ENCODE assay signal across 21 cellular contexts in the genomic region with DNA sequence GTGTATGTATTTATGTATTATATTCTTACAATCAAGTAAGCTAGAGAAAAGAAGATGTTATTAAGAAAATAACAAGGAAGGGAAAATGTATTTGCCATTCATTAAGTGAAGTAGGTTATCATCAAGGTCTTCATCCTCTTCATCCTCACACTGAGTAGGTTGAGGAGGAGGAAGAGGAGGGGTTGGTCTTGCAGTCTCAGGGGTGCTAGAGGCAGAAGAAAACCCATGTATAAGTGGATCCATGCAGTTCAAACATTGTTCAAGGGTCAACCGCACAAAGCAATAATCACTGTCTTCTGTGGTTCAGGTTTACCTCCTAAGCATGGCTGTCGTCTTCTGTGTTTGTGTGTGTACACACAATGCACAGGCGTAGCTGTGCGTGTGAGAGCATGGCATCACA. TPM values are rescaled to one million over a fixed set of nuclear protein-coding genes. Genes with fewer than 3 reads are reported as not detected.
DNase-seq lines count a peak whose midpoint lies in the region; ATAC-seq and TF ChIP-seq lines count a peak whose summit lies in the region.
"Had no signal": no experiment of that assay in that cellular context is flagged by ENCODE, and none has a peak within 500 bp of the region (broad histone marks: within the 10 kb centered on the region; RNA-seq: fewer than 3 reads in every experiment).

No MANE protein-coding gene starts in this region.

- H3K36me3 Mint-ChIP-seq in naive thymus-derived CD8-positive, alpha-beta T cell = peaks cover 0 to 78% (median 8%) of the 10 kb centered on the region in 3 donors
- H3K36me3 Mint-ChIP-seq in activated T-helper 1 cell treated with anti-CD3 and anti-CD28 coated beads, Interleukin-12 subunit alpha, Interleukin-12 subunit beta, Interleukin-2, Interleukin-4 antibody, amounts not matched to agents 30 ng/mL and 10 ng/mL and 1 ng/mL, durations not matched to agents 14 hours and 24 hours and 36 hours (ENCODE audit: low read depth) = peaks cover 43% of the 10 kb centered on the region

- peak overlapping the region; percentile 76 for H2BK120ac ChIP-seq in trophoblast cell (ENCODE audit: insufficient read depth, low read length, poor library complexity)

- peaks cover 0 to 100% (median 92%) of the 10 kb centered on the region in 11 experiments; a peak in 18 of 22 replicates for H4K20me1 ChIP-seq in BLaER1 treated with 17β-estradiol and CSF1 and Interleukin-3, amounts not matched to agents 10 nM and 100 nM
- H4K20me1 ChIP-seq in OCI-LY7 (ENCODE audit: insufficient read depth, low read length) (peaks cover 12% of the 10 kb centered on the region; the same call in 1 of the 2 replicates), PC-3 (ENCODE audit: low read length) (peaks cover 28% of the 10 kb centered on the region)

- no TSS peak for BruUV-seq in OCI-LY7 (replicated peaks; lab: Mats Ljungman, UMichigan)
- no TSS peak for BruUV-seq in PC-3 (replicated peaks; lab: Mats Ljungman, UMichigan)

- no peak overlapping the region for H3K18ac ChIP-seq in trophoblast cell (ENCODE audit: low read length)

- CTCF ChIA-PET in HEK293 (lab: Yijun Ruan, JAX) = interaction anchor here (0.6 to 1.2 kb wide), 2 partner anchors 12 to 18 kb away, joined by 3 to 4 read pairs; no protein-coding TSS in a partner anchor
- CTCF ChIA-PET in OCI-LY7 (lab: Charles Lee; ENCODE audit: unreplicated experiment) = no interaction called here
- CTCF ChIA-PET in PC-3 (lab: Charles Lee) = no interaction called here

- H3K27me3 ChIP-seq in BLaER1 treated with 17β-estradiol and CSF1 and Interleukin-3, amounts not matched to agents 10 nM and 100 nM = no peaks in the 10 kb centered on the region
- no peaks in the 10 kb centered on the region for H3K27me3 ChIP-seq in trophoblast cell (ENCODE audit: insufficient read depth, low read length)
- no peaks in the 10 kb centered on the region for H3K27me3 ChIP-seq in PC-3 (ENCODE audit: low read length)
- H3K27me3 ChIP-seq: BE2C had no signal

- peaks cover 49 to 100% (median 98%) of the 10 kb centered on the region in 11 experiments for H3K36me3 ChIP-seq in BLaER1 treated with 17β-estradiol and CSF1 and Interleukin-3, amounts not matched to agents 10 nM and 100 nM
- H3K36me3 ChIP-seq in HEK293 (ENCODE audit: control insufficient read depth in 2 of 2, insufficient read depth in 1 of 2, low read length in 2 of 2) (peaks cover 56 to 86% of the 10 kb centered on the region in 2 experiments), OCI-LY7 (ENCODE audit: insufficient read depth, low read length) (peaks cover 97% of the 10 kb centered on the region), trophoblast cell (ENCODE audit: control insufficient read depth in 1 of 2, insufficient read depth in 2 of 2, low read length in 2 of 2) (peaks cover 15 to 22% of the 10 kb centered on the region in 2 experiments), PC-3 (ENCODE audit: low read depth, low read length) (peaks cover 53% of the 10 kb centered on the region)

- no peaks in the 10 kb centered on the region for H3K27me3 Mint-ChIP-seq in naive thymus-derived CD8-positive, alpha-beta T cell
- no peaks in the 10 kb centered on the region for H3K27me3 Mint-ChIP-seq in activated T-helper 1 cell treated with anti-CD3 and anti-CD28 coated beads, Interleukin-12 subunit alpha, Interleukin-12 subunit beta, Interleukin-2, Interleukin-4 antibody, amounts not matched to agents 30 ng/mL and 10 ng/mL and 1 ng/mL, durations not matched to agents 14 hours and 24 hours and 36 hours (ENCODE audit: insufficient read depth)
- H3K27me3 Mint-ChIP-seq: CD4-positive, CD25-positive, alpha-beta regulatory T cell had no signal

- H3K4ac ChIP-seq in trophoblast cell (ENCODE audit: low read depth, low read length) = no peak overlapping the region

- peaks cover 21% of the 10 kb centered on the region for H3K79me1 ChIP-seq in trophoblast cell (ENCODE audit: low read length)

- no peak overlapping the region for H3K27ac ChIP-seq in BLaER1 treated with 17β-estradiol and CSF1 and Interleukin-3, amounts not matched to agents 10 nM and 100 nM
- H3K27ac ChIP-seq in HEK293 (ENCODE audit: extremely low read depth, low read depth, low read length) = no peak overlapping the region
- H3K27ac ChIP-seq in OCI-LY7 (ENCODE audit: low read depth, low read length, poor library complexity, severe bottlenecking) = no peak overlapping the region
- peak overlapping the region; percentile 37 for H3K27ac ChIP-seq in trophoblast cell (ENCODE audit: low read depth, low read length)
- H3K27ac ChIP-seq in PC-3 (ENCODE audit: low read length) = no peak overlapping the region
- H3K27ac ChIP-seq: A549, C4-2B had no signal

- no peaks in the 10 kb centered on the region for H3K9me3 Mint-ChIP-seq in naive thymus-derived CD8-positive, alpha-beta T cell
- H3K9me3 Mint-ChIP-seq in activated T-helper 1 cell treated with anti-CD3 and anti-CD28 coated beads, Interleukin-12 subunit alpha, Interleukin-12 subunit beta, Interleukin-2, Interleukin-4 antibody, amounts not matched to agents 30 ng/mL and 10 ng/mL and 1 ng/mL, durations not matched to agents 14 hours and 24 hours and 36 hours = no peaks in the 10 kb centered on the region
- H3K9me3 Mint-ChIP-seq: CD4-positive, CD25-positive, alpha-beta regulatory T cell; CD8-positive, alpha-beta T cell; GM23338 had no signal

- H3K4me1 ChIP-seq in BLaER1 treated with 17β-estradiol and CSF1 and Interleukin-3, amounts not matched to agents 10 nM and 100 nM = peaks cover 16 to 46% (median 36%) of the 10 kb centered on the region in 10 experiments
- no peaks in the 10 kb centered on the region for H3K4me1 ChIP-seq in HEK293 (ENCODE audit: control insufficient read depth, insufficient read depth, low read length)
- H3K4me1 ChIP-seq in OCI-LY7 (ENCODE audit: insufficient read depth, low read length, poor library complexity, severe bottlenecking) = peaks cover 22% of the 10 kb centered on the region
- peaks cover 20 to 26% of the 10 kb centered on the region in 2 experiments for H3K4me1 ChIP-seq in trophoblast cell (ENCODE audit: control insufficient read depth in 1 of 2, insufficient read depth in 2 of 2, low read length in 2 of 2)
- no peaks in the 10 kb centered on the region for H3K4me1 ChIP-seq in PC-3 (ENCODE audit: insufficient read depth, low read length)
- H3K4me1 ChIP-seq: A549, BE2C, Caco-2, HAP-1 had no signal

- no peak for ATAC-seq in GM19328 (IDR thresholded peaks at IDR 0.05; ENCODE audit: unreplicated experiment)
- no peak for ATAC-seq in naive thymus-derived CD8-positive, alpha-beta T cell
- ATAC-seq in PC-3 = no peak
- ATAC-seq: A549; CD8-positive, alpha-beta T cell; GM23338 had no signal

- no peaks in the 10 kb centered on the region for H3F3A ChIP-seq in PC-3 (ENCODE audit: low read length, unreplicated experiment)

- H2BK12ac ChIP-seq in trophoblast cell (ENCODE audit: low read length) = peak overlapping the region; percentile 8

- no peak overlapping the region for H3K23ac ChIP-seq in trophoblast cell (ENCODE audit: low read length)

- H4K8ac ChIP-seq in trophoblast cell (ENCODE audit: low read depth, low read length) = peak overlapping the region; percentile 7

- H3K4me3 Mint-ChIP-seq in naive thymus-derived CD8-positive, alpha-beta T cell = no peak overlapping the region
- H3K4me3 Mint-ChIP-seq in activated T-helper 1 cell treated with anti-CD3 and anti-CD28 coated beads, Interleukin-12 subunit alpha, Interleukin-12 subunit beta, Interleukin-2, Interleukin-4 antibody, amounts not matched to agents 30 ng/mL and 10 ng/mL and 1 ng/mL, durations not matched to agents 14 hours and 24 hours and 36 hours = no peak overlapping the region
- H3K4me3 Mint-ChIP-seq: CD4-positive, CD25-positive, alpha-beta regulatory T cell; CD8-positive, alpha-beta T cell; GM23338 had no signal

- TF ChIP-seq CTCF in HEK293 (tag by site-specific recombination; IDR thresholded peaks at IDR 0.05) (no peak), OCI-LY7 (conservative IDR thresholded peaks at IDR 0.05; ENCODE audit: low read length) (no peak), PC-3 (conservative IDR thresholded peaks at IDR 0.05; ENCODE audit: low read depth, low read length) (no peak)

- intact Hi-C loops in OCI-LY7 (cut with micrococcal nuclease; ENCODE audit: unreplicated experiment) = no loop called here
- intact Hi-C loops in PC-3 (cut with micrococcal nuclease) = no loop called here
- intact Hi-C loops in activated T-helper 1 cell treated with anti-CD3 and anti-CD28 coated beads, Interleukin-12 subunit alpha, Interleukin-12 subunit beta, Interleukin-2, Interleukin-4 antibody, amounts not matched to agents 30 ng/mL and 10 ng/mL and 1 ng/mL, durations not matched to agents 14 hours and 24 hours and 36 hours (cut with micrococcal nuclease) = no loop called here

- no peak overlapping the region for H3K27ac Mint-ChIP-seq in naive thymus-derived CD8-positive, alpha-beta T cell
- no peak overlapping the region for H3K27ac Mint-ChIP-seq in activated T-helper 1 cell treated with anti-CD3 and anti-CD28 coated beads, Interleukin-12 subunit alpha, Interleukin-12 subunit beta, Interleukin-2, Interleukin-4 antibody, amounts not matched to agents 30 ng/mL and 10 ng/mL and 1 ng/mL, durations not matched to agents 14 hours and 24 hours and 36 hours
- H3K27ac Mint-ChIP-seq: CD8-positive, alpha-beta T cell; GM23338 had no signal

- H2AFZ ChIP-seq in OCI-LY7 (ENCODE audit: low read length) = no peak overlapping the region
- no peak overlapping the region for H2AFZ ChIP-seq in trophoblast cell (ENCODE audit: insufficient read depth, low read length, poor library complexity)
- H2AFZ ChIP-seq in PC-3 (ENCODE audit: low read length) = no peak overlapping the region
- H2AFZ ChIP-seq: GM23338 had no signal

- H3K4me2 ChIP-seq in BLaER1 treated with 17β-estradiol and CSF1 and Interleukin-3, amounts not matched to agents 10 nM and 100 nM = peak overlapping the region in 8 of 11 experiments; percentile 44 to 75 (median 60); a peak in 13 of 22 replicates
- H3K4me2 ChIP-seq in OCI-LY7 (ENCODE audit: low read length) (peak overlapping the region; percentile 44; the same call in 1 of the 2 replicates), trophoblast cell (ENCODE audit: low read length) (no peak overlapping the region), PC-3 (ENCODE audit: low read length) (no peak overlapping the region)
- H3K4me2 ChIP-seq: A549, GM23338 had no signal

- peaks cover 11 to 26% (median 16%) of the 10 kb centered on the region in 4 donors for H3K4me1 Mint-ChIP-seq in naive thymus-derived CD8-positive, alpha-beta T cell
- H3K4me1 Mint-ChIP-seq in activated T-helper 1 cell treated with anti-CD3 and anti-CD28 coated beads, Interleukin-12 subunit alpha, Interleukin-12 subunit beta, Interleukin-2, Interleukin-4 antibody, amounts not matched to agents 30 ng/mL and 10 ng/mL and 1 ng/mL, durations not matched to agents 14 hours and 24 hours and 36 hours (ENCODE audit: low read depth) = no peaks in the 10 kb centered on the region
- H3K4me1 Mint-ChIP-seq: GM23338 had no signal

- peak overlapping the region; percentile 38 for H4K91ac ChIP-seq in trophoblast cell (ENCODE audit: low read depth, low read length)

- H3K9me2 ChIP-seq in OCI-LY7 (ENCODE audit: insufficient read depth, low read length) = no peaks in the 10 kb centered on the region
- no peaks in the 10 kb centered on the region for H3K9me2 ChIP-seq in PC-3 (replicated peaks; ENCODE audit: low read length)

- H4K12ac ChIP-seq in trophoblast cell (ENCODE audit: low read depth, low read length) = no peak overlapping the region

- no peak for DNase-seq in OCI-LY7 (ENCODE audit: low spot score)
- DNase-seq in trophoblast cell = no peak
- no peak for DNase-seq in naive thymus-derived CD8-positive, alpha-beta T cell
- no peak for DNase-seq in PC-3
- no peak for DNase-seq in activated T-helper 1 cell treated with anti-CD3 and anti-CD28 coated beads, Interleukin-12 subunit alpha, Interleukin-12 subunit beta, Interleukin-2, Interleukin-4 antibody, amounts not matched to agents 30 ng/mL and 10 ng/mL and 1 ng/mL, durations not matched to agents 14 hours and 24 hours and 36 hours (ENCODE audit: low spot score)
- DNase-seq: 8988T; ACHN; AML-193; BE2C; Caco-2; CD4-positive, CD25-positive, alpha-beta regulatory T cell; CD8-positive, alpha-beta T cell; DMS153; DND-41 had no signal

- POLR2A ChIA-PET in HEK293 (lab: Yijun Ruan, JAX) (no interaction called here), OCI-LY7 (lab: Charles Lee) (no interaction called here), PC-3 (lab: Charles Lee; ENCODE audit: unreplicated experiment) (no interaction called here)
- POLR2A ChIA-PET in naive thymus-derived CD8-positive, alpha-beta T cell (lab: Charles Lee) = no interaction called here

- H2BK5ac ChIP-seq in trophoblast cell (ENCODE audit: low read depth, low read length, poor library complexity) = peak overlapping the region; percentile 77

- H3K4me3 ChIP-seq in BLaER1 treated with 17β-estradiol and CSF1 and Interleukin-3, amounts not matched to agents 10 nM and 100 nM = no peak overlapping the region
- no peak overlapping the region for H3K4me3 ChIP-seq in HEK293 (ENCODE audit: low read depth, low read length)
- H3K4me3 ChIP-seq in OCI-LY7 (ENCODE audit: low read depth, low read length, poor library complexity, severe bottlenecking) = no peak overlapping the region
- H3K4me3 ChIP-seq in trophoblast cell (ENCODE audit: low read depth, low read length) = no peak overlapping the region
- no peak overlapping the region for H3K4me3 ChIP-seq in PC-3 (ENCODE audit: low read length)
- H3K4me3 ChIP-seq: A549, GM23338, HAP-1 had no signal

- H2AK5ac ChIP-seq in trophoblast cell (ENCODE audit: low read length) = no peak overlapping the region

- no peaks in the 10 kb centered on the region for H3K9me3 ChIP-seq in BLaER1 treated with 17β-estradiol and CSF1 and Interleukin-3, amounts not matched to agents 10 nM and 100 nM (replicated peaks in 1 of 11)
- H3K9me3 ChIP-seq in HEK293 (ENCODE audit: control insufficient read depth, insufficient read depth, low read depth, low read length) (no peaks in the 10 kb centered on the region), OCI-LY7 (ENCODE audit: low read length) (no peaks in the 10 kb centered on the region), trophoblast cell (ENCODE audit: insufficient read depth, low read depth, low read length) (peaks cover 2% of the 10 kb centered on the region), PC-3 (ENCODE audit: low read length) (no peaks in the 10 kb centered on the region)
- H3K9me3 ChIP-seq: A549, BE2C, Caco-2, HAP-1 had no signal

- H3K79me2 ChIP-seq in OCI-LY7 (ENCODE audit: insufficient read depth, low read depth, low read length) (peaks cover 51% of the 10 kb centered on the region), trophoblast cell (ENCODE audit: control insufficient read depth, insufficient read depth, low read length, poor library complexity) (peaks cover 9% of the 10 kb centered on the region), PC-3 (ENCODE audit: low read length) (peaks cover 54% of the 10 kb centered on the region)

- no peak overlapping the region for H3K9ac ChIP-seq in BLaER1 treated with 17β-estradiol and CSF1 and Interleukin-3, amounts not matched to agents 10 nM and 100 nM
- H3K9ac ChIP-seq in trophoblast cell (ENCODE audit: low read length) (no peak overlapping the region), PC-3 (ENCODE audit: low read length) (no peak overlapping the region)

- WGBS in trophoblast cell (ENCODE audit: extremely low coverage, insufficient coverage, insufficient read length) = no CpG with 5 or more reads among the region's 4 CpGs

- H3K14ac ChIP-seq in trophoblast cell (ENCODE audit: low read length) = peak overlapping the region; percentile 4

RNA-seq across cellular contexts. Expression of a gene that starts 16.9 kb away (rescaled TPM):
- total RNA-seq in OCI-LY7 (2014; rRNA removed; shearing (Covaris generic)) = 27.0 and 30.2 TPM in 2 replicates
- total RNA-seq in OCI-LY7 (2022) (17.3 and 25.1 TPM in 2 replicates), PC-3 (2014; rRNA removed) (24.0 and 26.2 TPM in 2 replicates)
- 5.9 and 6.4 TPM in 2 replicates for polyA plus RNA-seq in trophoblast cell (2013)
- 10 to 100 TPM; 11.2 to 13.2 TPM for total RNA-seq in naive thymus-derived CD8-positive, alpha-beta T cell
- polyA plus RNA-seq in naive thymus-derived CD8-positive, alpha-beta T cell = 1 to 10 TPM; 5.7 to 8.5 (median 7.1) TPM
- 37.3 and 38.4 TPM in 2 replicates for total RNA-seq in activated T-helper 1 cell treated with anti-CD3 and anti-CD28 coated beads, Interleukin-12 subunit alpha, Interleukin-12 subunit beta, Interleukin-2, Interleukin-4 antibody, amounts not matched to agents 30 ng/mL and 10 ng/mL and 1 ng/mL, durations not matched to agents 14 hours and 24 hours and 36 hours

RNA-seq across cellular contexts. Expression of a gene that starts 17.0 kb away (rescaled TPM):
- total RNA-seq in OCI-LY7 (2014; rRNA removed; shearing (Covaris generic)) = 23.5 and 32.9 TPM in 2 replicates
- total RNA-seq in OCI-LY7 (2022) = 30.3 and 33.7 TPM in 2 replicates
- polyA plus RNA-seq in trophoblast cell (2013) = 26.1 and 27.2 TPM in 2 replicates
- 10 to 100 TPM; 21.8 to 22.4 TPM for total RNA-seq in naive thymus-derived CD8-positive, alpha-beta T cell
- polyA plus RNA-seq in naive thymus-derived CD8-positive, alpha-beta T cell = 1 to 10 TPM; 4.1 to 4.2 (median 4.2) TPM
- total RNA-seq in PC-3 (2014; rRNA removed) = 24.2 and 28.3 TPM in 2 replicates
- 35.8 and 37.9 TPM in 2 replicates for total RNA-seq in activated T-helper 1 cell treated with anti-CD3 and anti-CD28 coated beads, Interleukin-12 subunit alpha, Interleukin-12 subunit beta, Interleukin-2, Interleukin-4 antibody, amounts not matched to agents 30 ng/mL and 10 ng/mL and 1 ng/mL, durations not matched to agents 14 hours and 24 hours and 36 hours

Comparison
In these comparisons a context has a peak if more than half of its experiments do, and no peak if none do; other contexts are left out.
1. H3K4me2 ChIP-seq: peak in BLaER1 treated with 17β-estradiol and CSF1 and Interleukin-3, amounts not matched to agents 10 nM and 100 nM (8 of 11) and OCI-LY7 (single experiment); none in trophoblast cell (single experiment) and PC-3 (single experiment).